16 cellular contexts compared by ENCODE assay signal in genomic region chrX:68834371-68835103, GRCh38. TPM values are rescaled to one million over a fixed set of nuclear protein-coding genes. Genes with fewer than 3 reads are reported as not detected.
DNase-seq lines count a peak whose midpoint lies in the region; ATAC-seq and TF ChIP-seq lines count a peak whose summit lies in the region.
"Had no signal": no experiment of that assay in that cellular context is flagged by ENCODE, and none has a peak within 500 bp of the region (broad histone marks: within the 10 kb centered on the region; RNA-seq: fewer than 3 reads in every experiment).

No MANE protein-coding gene starts in this region.

- H3K27ac Mint-ChIP-seq in nephron progenitor cell (no peak overlapping the region), type B pancreatic cell (no peak overlapping the region)
- H3K27ac Mint-ChIP-seq: CD4-positive, alpha-beta T cell had no signal

- ATAC-seq in left ventricle myocardium superior = no peak
- no peak for ATAC-seq in GM21717 (IDR thresholded peaks at IDR 0.05; ENCODE audit: unreplicated experiment)
- ATAC-seq: SK-N-SH treated with all-trans-retinoic acid at 6 μM for 48 hours had no signal

- peaks cover 2% of the 10 kb centered on the region for H3K27me3 Mint-ChIP-seq in nephron progenitor cell (ENCODE audit: low read depth, poor library complexity)
- H3K27me3 Mint-ChIP-seq in type B pancreatic cell = no peaks in the 10 kb centered on the region
- H3K27me3 Mint-ChIP-seq: CD4-positive, alpha-beta T cell had no signal

- H3K36me3 Mint-ChIP-seq in nephron progenitor cell (ENCODE audit: low read depth) (peaks cover 12% of the 10 kb centered on the region), type B pancreatic cell (peaks cover 4% of the 10 kb centered on the region)

- intact Hi-C loops in cardiac septum (cut with DNase I) (no loop called here), left ventricle myocardium superior (cut with micrococcal nuclease) (loop anchor here (5.0 to 10.0 kb wide), 2 partner anchors 60 to 103 kb away; no protein-coding TSS in a partner anchor)

- H3K4me1 Mint-ChIP-seq in nephron progenitor cell (peaks cover 63% of the 10 kb centered on the region), type B pancreatic cell (ENCODE audit: unreplicated experiment) (peaks cover 9% of the 10 kb centered on the region)

- H3K4me3 Mint-ChIP-seq in nephron progenitor cell (peak overlapping the region; percentile 44), type B pancreatic cell (no peak overlapping the region)
- H3K4me3 Mint-ChIP-seq: CD4-positive, alpha-beta T cell had no signal

- peak overlapping the region; percentile 78 for H3K4me3 ChIP-seq in epithelial cell of esophagus (ENCODE audit: low read length)

- H3K9me3 Mint-ChIP-seq in nephron progenitor cell (peaks cover 37% of the 10 kb centered on the region), type B pancreatic cell (no peaks in the 10 kb centered on the region)
- H3K9me3 Mint-ChIP-seq: CD4-positive, alpha-beta T cell had no signal

- DNase-seq in cardiac septum (ENCODE audit: low spot score) (peak; percentile 75), left ventricle myocardium superior (no peak), epithelial cell of esophagus (ENCODE audit: low read depth) (no peak), nephron progenitor cell (no peak), type B pancreatic cell (ENCODE audit: extremely low spot score, unreplicated experiment) (peak; percentile 53), EL (no peak), NCI-H446 (lab: John Stamatoyannopoulos, UW) (no peak)
- DNase-seq: ACHN; CD4-positive, alpha-beta T cell; cerebellar nuclear complex; glutamatergic neuron; mesendoderm; NCI-H2029 treated with DMSO at 0.1 percent for 48 hours; stimulated activated naive CD4-positive, alpha-beta T cell treated with Interleukin-2 at 50 U/mL for 16 hours had no signal

- TF ChIP-seq CTCF in epithelial cell of esophagus (IDR thresholded peaks at IDR 0.05; ENCODE audit: insufficient read depth, low read depth, low read length, missing control alignments) = no peak
- no peak for TF ChIP-seq CTCF in nephron progenitor cell (IDR thresholded peaks at IDR 0.05)
- no peak for TF ChIP-seq CTCF in type B pancreatic cell (conservative IDR thresholded peaks at IDR 0.05)

RNA-seq across cellular contexts. Expression of gene EFNB1, which starts 5.7 kb away (rescaled TPM):
- 27.9 TPM for total RNA-seq in cardiac septum
- 15.8 TPM for total RNA-seq in left ventricle myocardium superior
- total RNA-seq in type B pancreatic cell (ENCODE audit: low replicate concordance) = 35.9 and 63.7 TPM in 2 replicates

Comparison
In these comparisons a context has a peak if more than half of its experiments do, and no peak if none do; other contexts are left out.
1. DNase-seq: peak in cardiac septum (single experiment) and type B pancreatic cell (single experiment); none in left ventricle myocardium superior (single experiment), epithelial cell of esophagus (single experiment), nephron progenitor cell (single experiment), EL (single experiment) and NCI-H446 (0 of 2).